ENCODE assay signal across 1 cellular context in the genomic region with DNA sequence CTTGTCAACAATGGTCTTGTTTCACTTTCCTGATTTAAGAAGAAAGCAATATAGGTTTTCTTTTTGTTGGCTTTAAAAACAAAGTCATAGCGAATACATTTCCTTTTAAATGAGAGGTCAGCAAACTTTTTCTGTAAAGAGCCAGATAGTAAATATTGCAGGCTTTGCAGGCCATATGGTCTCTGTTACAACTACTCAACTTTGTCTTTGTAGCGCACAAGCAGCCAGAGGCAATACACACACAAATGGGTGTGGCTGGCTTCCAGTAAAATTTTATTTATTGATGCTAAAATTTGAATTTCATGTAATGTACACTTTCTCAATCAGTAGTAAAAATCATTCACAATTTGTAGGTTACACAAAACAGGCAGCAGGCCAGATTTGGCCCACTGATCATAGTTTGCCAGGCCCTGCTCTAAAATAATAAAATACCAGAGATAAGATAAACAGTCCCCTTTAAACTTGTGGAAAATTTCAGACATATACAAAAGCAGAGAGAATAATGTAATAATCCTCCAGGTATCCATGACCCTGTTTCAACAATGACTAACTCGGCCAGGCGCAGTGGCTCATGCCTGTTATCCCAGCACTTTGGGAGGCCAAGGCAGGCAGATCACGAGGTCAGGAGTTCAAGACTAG.
TF ChIP-seq lines count a peak whose summit lies in the region.

No MANE protein-coding gene starts in this region.

TF ChIP-seq in IMR-90, 13 proteins besides CTCF, POLR2A, EP300 and RAD21:
- TF ChIP-seq CEBPB (IDR thresholded peaks at IDR 0.05; ENCODE audit: low read depth, low read length): no peak
- no peak for TF ChIP-seq RCOR1 (IDR thresholded peaks at IDR 0.05; ENCODE audit: insufficient replicate concordance, low read length)
- TF ChIP-seq, protein P1, sequence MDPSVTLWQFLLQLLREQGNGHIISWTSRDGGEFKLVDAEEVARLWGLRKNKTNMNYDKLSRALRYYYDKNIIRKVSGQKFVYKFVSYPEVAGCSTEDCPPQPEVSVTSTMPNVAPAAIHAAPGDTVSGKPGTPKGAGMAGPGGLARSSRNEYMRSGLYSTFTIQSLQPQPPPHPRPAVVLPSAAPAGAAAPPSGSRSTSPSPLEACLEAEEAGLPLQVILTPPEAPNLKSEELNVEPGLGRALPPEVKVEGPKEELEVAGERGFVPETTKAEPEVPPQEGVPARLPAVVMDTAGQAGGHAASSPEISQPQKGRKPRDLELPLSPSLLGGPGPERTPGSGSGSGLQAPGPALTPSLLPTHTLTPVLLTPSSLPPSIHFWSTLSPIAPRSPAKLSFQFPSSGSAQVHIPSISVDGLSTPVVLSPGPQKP (IDR thresholded peaks at IDR 0.05; ENCODE audit: borderline replicate concordance, low read depth, low read length): no peak
- no peak for TF ChIP-seq FOS (IDR thresholded peaks at IDR 0.05; ENCODE audit: low read depth, low read length)
- no peak for TF ChIP-seq MAZ (IDR thresholded peaks at IDR 0.05; ENCODE audit: borderline replicate concordance, low read depth, low read length)
- TF ChIP-seq SMC3 (IDR thresholded peaks at IDR 0.05; ENCODE audit: low read depth, low read length): no peak
- no peak for TF ChIP-seq BHLHE40 (IDR thresholded peaks at IDR 0.05; ENCODE audit: low read depth, low read length)
- TF ChIP-seq MXI1 (IDR thresholded peaks at IDR 0.05; ENCODE audit: borderline replicate concordance, low read depth, low read length): no peak
- TF ChIP-seq RFX5 (IDR thresholded peaks at IDR 0.05; ENCODE audit: low read depth, low read length): no peak
- TF ChIP-seq, protein P2, sequence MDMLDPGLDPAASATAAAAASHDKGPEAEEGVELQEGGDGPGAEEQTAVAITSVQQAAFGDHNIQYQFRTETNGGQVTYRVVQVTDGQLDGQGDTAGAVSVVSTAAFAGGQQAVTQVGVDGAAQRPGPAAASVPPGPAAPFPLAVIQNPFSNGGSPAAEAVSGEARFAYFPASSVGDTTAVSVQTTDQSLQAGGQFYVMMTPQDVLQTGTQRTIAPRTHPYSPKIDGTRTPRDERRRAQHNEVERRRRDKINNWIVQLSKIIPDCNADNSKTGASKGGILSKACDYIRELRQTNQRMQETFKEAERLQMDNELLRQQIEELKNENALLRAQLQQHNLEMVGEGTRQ (IDR thresholded peaks at IDR 0.05; ENCODE audit: low read depth, low read length): no peak
- no peak for TF ChIP-seq NFE2L2 (IDR thresholded peaks at IDR 0.05; ENCODE audit: low read depth, low read length)
- TF ChIP-seq MAFK (IDR thresholded peaks at IDR 0.05; ENCODE audit: low read depth, low read length): no peak
- no peak for TF ChIP-seq CHD1 (IDR thresholded peaks at IDR 0.05; ENCODE audit: low read depth, low read length)
